ENCODE assay signal across 7 cellular contexts in the genomic region with DNA sequence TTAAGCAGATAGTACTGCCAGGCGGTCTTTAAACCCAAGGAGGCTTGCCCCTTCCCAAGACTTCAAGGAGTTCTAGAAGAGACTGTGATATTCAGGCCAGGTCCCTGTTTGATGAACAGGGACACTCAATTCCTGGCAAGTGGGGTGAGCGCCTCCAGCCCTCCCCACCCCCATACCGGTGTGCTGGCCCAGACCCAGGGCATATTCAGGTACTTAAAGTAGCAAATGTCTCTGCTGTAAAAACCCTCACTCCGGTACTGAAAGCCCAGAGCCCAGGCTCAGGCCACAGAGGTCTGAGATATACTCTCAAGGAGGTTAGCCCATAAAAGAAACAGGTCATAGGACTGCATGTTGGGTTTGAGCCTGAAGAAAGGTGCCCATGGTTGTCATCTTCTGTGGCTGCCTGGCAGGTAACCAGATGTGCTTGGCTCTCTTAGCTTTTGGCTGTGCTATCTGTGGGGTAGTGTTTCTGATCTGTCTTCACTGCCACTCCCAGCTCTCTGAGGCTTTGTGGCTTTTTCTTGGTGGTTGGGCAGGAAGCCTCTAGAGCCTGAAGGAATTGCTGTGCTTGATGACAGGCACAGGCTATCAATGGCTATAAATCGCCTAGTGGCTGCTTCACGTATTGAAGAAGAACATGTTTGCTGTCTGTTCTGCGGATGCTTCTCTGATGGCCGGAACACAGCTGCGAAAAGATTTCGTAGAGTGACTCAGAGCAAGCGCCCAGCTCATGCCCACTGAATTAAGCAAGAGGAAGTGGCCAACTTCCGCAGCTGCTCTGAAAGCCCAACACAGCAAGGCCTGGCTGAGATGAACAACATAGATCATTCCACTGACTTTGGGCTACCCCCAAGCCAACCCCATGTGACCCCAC.
A peak's percentile ranks its signal among the peaks of the same experiment; 100 is the strongest.
DNase-seq lines count a peak whose midpoint lies in the region; ATAC-seq and TF ChIP-seq lines count a peak whose summit lies in the region.

No MANE protein-coding gene starts in this region.

- no peaks in the 10 kb centered on the region for H4K20me1 ChIP-seq in PC-9 (ENCODE audit: insufficient read depth)

- H3F3A ChIP-seq in PC-9 (ENCODE audit: insufficient read depth, low read depth) = no peaks in the 10 kb centered on the region

- H3K4me2 ChIP-seq in PC-9 = no peak overlapping the region

- H2AFZ ChIP-seq in PC-9 = no peak overlapping the region

- CTCF ChIA-PET in PC-9 (lab: Charles Lee) = interaction anchor here (0.7 kb wide), 1 partner anchor 363 kb away, joined by 3 read pairs; no protein-coding TSS in a partner anchor

- peak; percentile 78 for ATAC-seq in GM19372 (IDR thresholded peaks at IDR 0.05; ENCODE audit: low read depth, unreplicated experiment)
- ATAC-seq in HG03460 (IDR thresholded peaks at IDR 0.05; ENCODE audit: unreplicated experiment) = peak; percentile 88

- no TSS peak for BruUV-seq in PC-9 (replicated peaks; lab: Mats Ljungman, UMichigan)

- POLR2A ChIA-PET in PC-9 (lab: Charles Lee; ENCODE audit: unreplicated experiment) = no interaction called here

- no peaks in the 10 kb centered on the region for H3K27me3 ChIP-seq in PC-9 (ENCODE audit: insufficient read depth, low read depth)

- H3K4me1 ChIP-seq in PC-9 (replicated peaks; ENCODE audit: insufficient read depth) = no peaks in the 10 kb centered on the region

- H3K9me3 ChIP-seq in PC-9 (ENCODE audit: insufficient read depth, low read depth) = 0 out of 2 replicates have a peak, but pooled peaks cover 5% of the 10 kb centered on the region

- intact Hi-C loops in PC-9 (cut with micrococcal nuclease; ENCODE audit: unreplicated experiment) = no loop called here

- DNase-seq in activated CD4-positive, CD25-positive, alpha-beta regulatory T cell treated with anti-CD3 and anti-CD28 coated beads, Interleukin-2, amount 50 U/mL, for 16 hours (ENCODE audit: low read depth, low spot score) = peak; percentile 53
- DNase-seq in coronary artery (ENCODE audit: low spot score) (peak; percentile 75), myocyte (ENCODE audit: low read depth) (peak; percentile 99), PC-9 (no peak)
- peak; percentile 55 for DNase-seq in stimulated activated naive CD4-positive, alpha-beta T cell treated with Interleukin-2 at 50 U/mL for 16 hours (lab: John Stamatoyannopoulos, UW)

- TF ChIP-seq CTCF in coronary artery (IDR thresholded peaks at IDR 0.05) (no peak), PC-9 (conservative IDR thresholded peaks at IDR 0.05) (no peak)

- H3K4me3 ChIP-seq in coronary artery (no peak overlapping the region), PC-9 (no peak overlapping the region)

- no peaks in the 10 kb centered on the region for H3K79me2 ChIP-seq in PC-9 (ENCODE audit: low read depth)

- no peaks in the 10 kb centered on the region for H3K9me2 ChIP-seq in PC-9 (ENCODE audit: insufficient read depth)

- H3K27ac ChIP-seq in coronary artery (peak overlapping the region; percentile 51 to 84), PC-9 (no peak overlapping the region)

- H3K36me3 ChIP-seq in PC-9 (ENCODE audit: low read depth) = no peaks in the 10 kb centered on the region; the same call in 1 of the 2 replicates

Comparison
In these comparisons a context has a peak if more than half of its experiments do, and no peak if none do; other contexts are left out.
1. DNase-seq: peak in activated CD4-positive, CD25-positive, alpha-beta regulatory T cell treated with anti-CD3 and anti-CD28 coated beads, Interleukin-2, amount 50 U/mL, for 16 hours (single experiment), coronary artery (single experiment), myocyte (single experiment) and stimulated activated naive CD4-positive, alpha-beta T cell treated with Interleukin-2 at 50 U/mL for 16 hours (single experiment); none in PC-9 (0 of 2).